ENCODE assay signal across 1 cellular context in the genomic region with DNA sequence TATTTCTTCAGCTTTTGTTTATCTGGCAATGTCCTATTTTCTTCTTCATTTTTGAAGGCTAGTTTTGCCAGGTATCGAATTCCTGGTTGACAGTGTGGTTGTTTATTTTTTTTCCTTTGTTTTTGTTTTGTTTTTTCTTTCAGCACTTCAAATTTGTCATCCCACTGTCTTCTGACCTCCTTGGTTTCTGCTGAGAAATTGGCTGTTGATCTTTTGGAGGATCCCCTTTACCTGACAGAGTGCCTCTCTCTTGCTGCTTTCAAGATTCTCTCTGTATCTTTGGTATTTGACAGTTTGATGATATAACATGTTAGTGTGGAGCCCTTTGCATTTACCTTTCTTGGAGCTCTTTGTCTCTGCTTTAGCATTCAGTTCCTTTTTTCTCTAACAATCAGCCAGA.
TF ChIP-seq lines count a peak whose summit lies in the region.

No MANE protein-coding gene starts in this region.

TF ChIP-seq in GM23338, 12 proteins besides CTCF, POLR2A, EP300 and RAD21 (continued from another document):
- TF ChIP-seq, protein P1, sequence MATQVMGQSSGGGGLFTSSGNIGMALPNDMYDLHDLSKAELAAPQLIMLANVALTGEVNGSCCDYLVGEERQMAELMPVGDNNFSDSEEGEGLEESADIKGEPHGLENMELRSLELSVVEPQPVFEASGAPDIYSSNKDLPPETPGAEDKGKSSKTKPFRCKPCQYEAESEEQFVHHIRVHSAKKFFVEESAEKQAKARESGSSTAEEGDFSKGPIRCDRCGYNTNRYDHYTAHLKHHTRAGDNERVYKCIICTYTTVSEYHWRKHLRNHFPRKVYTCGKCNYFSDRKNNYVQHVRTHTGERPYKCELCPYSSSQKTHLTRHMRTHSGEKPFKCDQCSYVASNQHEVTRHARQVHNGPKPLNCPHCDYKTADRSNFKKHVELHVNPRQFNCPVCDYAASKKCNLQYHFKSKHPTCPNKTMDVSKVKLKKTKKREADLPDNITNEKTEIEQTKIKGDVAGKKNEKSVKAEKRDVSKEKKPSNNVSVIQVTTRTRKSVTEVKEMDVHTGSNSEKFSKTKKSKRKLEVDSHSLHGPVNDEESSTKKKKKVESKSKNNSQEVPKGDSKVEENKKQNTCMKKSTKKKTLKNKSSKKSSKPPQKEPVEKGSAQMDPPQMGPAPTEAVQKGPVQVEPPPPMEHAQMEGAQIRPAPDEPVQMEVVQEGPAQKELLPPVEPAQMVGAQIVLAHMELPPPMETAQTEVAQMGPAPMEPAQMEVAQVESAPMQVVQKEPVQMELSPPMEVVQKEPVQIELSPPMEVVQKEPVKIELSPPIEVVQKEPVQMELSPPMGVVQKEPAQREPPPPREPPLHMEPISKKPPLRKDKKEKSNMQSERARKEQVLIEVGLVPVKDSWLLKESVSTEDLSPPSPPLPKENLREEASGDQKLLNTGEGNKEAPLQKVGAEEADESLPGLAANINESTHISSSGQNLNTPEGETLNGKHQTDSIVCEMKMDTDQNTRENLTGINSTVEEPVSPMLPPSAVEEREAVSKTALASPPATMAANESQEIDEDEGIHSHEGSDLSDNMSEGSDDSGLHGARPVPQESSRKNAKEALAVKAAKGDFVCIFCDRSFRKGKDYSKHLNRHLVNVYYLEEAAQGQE (IDR thresholded peaks at IDR 0.05; ENCODE audit: unreplicated experiment): no peak
- no peak for TF ChIP-seq ETS1 (IDR thresholded peaks at IDR 0.05)
- TF ChIP-seq NANOG (IDR thresholded peaks at IDR 0.05; ENCODE audit: borderline replicate concordance): no peak
- TF ChIP-seq STAT1 (IDR thresholded peaks at IDR 0.05; ENCODE audit: unreplicated experiment): no peak
- TF ChIP-seq ZNF114 (CRISPR knock-in tag; IDR thresholded peaks at IDR 0.05): no peak
- no peak for TF ChIP-seq EZH2 (IDR thresholded peaks at IDR 0.05; ENCODE audit: low read depth, unreplicated experiment)
- TF ChIP-seq, protein P2, sequence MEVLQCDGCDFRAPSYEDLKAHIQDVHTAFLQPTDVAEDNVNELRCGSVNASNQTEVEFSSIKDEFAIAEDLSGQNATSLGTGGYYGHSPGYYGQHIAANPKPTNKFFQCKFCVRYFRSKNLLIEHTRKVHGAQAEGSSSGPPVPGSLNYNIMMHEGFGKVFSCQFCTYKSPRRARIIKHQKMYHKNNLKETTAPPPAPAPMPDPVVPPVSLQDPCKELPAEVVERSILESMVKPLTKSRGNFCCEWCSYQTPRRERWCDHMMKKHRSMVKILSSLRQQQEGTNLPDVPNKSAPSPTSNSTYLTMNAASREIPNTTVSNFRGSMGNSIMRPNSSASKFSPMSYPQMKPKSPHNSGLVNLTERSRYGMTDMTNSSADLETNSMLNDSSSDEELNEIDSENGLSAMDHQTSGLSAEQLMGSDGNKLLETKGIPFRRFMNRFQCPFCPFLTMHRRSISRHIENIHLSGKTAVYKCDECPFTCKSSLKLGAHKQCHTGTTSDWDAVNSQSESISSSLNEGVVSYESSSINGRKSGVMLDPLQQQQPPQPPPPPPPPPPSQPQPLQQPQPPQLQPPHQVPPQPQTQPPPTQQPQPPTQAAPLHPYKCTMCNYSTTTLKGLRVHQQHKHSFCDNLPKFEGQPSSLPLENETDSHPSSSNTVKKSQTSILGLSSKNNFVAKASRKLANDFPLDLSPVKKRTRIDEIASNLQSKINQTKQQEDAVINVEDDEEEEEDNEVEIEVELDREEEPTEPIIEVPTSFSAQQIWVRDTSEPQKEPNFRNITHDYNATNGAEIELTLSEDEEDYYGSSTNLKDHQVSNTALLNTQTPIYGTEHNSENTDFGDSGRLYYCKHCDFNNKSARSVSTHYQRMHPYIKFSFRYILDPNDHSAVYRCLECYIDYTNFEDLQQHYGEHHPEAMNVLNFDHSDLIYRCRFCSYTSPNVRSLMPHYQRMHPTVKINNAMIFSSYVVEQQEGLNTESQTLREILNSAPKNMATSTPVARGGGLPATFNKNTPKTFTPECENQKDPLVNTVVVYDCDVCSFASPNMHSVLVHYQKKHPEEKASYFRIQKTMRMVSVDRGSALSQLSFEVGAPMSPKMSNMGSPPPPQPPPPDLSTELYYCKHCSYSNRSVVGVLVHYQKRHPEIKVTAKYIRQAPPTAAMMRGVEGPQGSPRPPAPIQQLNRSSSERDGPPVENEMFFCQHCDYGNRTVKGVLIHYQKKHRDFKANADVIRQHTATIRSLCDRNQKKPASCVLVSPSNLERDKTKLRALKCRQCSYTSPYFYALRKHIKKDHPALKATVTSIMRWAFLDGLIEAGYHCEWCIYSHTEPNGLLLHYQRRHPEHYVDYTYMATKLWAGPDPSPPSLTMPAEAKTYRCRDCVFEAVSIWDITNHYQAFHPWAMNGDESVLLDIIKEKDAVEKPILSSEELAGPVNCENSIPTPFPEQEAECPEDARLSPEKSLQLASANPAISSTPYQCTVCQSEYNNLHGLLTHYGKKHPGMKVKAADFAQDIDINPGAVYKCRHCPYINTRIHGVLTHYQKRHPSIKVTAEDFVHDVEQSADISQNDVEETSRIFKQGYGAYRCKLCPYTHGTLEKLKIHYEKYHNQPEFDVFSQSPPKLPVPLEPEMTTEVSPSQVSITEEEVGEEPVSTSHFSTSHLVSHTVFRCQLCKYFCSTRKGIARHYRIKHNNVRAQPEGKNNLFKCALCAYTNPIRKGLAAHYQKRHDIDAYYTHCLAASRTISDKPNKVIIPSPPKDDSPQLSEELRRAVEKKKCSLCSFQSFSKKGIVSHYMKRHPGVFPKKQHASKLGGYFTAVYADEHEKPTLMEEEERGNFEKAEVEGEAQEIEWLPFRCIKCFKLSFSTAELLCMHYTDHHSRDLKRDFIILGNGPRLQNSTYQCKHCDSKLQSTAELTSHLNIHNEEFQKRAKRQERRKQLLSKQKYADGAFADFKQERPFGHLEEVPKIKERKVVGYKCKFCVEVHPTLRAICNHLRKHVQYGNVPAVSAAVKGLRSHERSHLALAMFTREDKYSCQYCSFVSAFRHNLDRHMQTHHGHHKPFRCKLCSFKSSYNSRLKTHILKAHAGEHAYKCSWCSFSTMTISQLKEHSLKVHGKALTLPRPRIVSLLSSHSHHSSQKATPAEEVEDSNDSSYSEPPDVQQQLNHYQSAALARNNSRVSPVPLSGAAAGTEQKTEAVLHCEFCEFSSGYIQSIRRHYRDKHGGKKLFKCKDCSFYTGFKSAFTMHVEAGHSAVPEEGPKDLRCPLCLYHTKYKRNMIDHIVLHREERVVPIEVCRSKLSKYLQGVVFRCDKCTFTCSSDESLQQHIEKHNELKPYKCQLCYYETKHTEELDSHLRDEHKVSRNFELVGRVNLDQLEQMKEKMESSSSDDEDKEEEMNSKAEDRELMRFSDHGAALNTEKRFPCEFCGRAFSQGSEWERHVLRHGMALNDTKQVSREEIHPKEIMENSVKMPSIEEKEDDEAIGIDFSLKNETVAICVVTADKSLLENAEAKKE (CRISPR knock-in tag; IDR thresholded peaks at IDR 0.05): no peak
- no peak for TF ChIP-seq CREB1 (CRISPR knock-in tag; IDR thresholded peaks at IDR 0.05; ENCODE audit: low read depth)
- no peak for TF ChIP-seq ZNF331 (CRISPR knock-in tag; IDR thresholded peaks at IDR 0.05; ENCODE audit: low read depth)
